ENCODE assay signal across 8 cellular contexts in the genomic region with DNA sequence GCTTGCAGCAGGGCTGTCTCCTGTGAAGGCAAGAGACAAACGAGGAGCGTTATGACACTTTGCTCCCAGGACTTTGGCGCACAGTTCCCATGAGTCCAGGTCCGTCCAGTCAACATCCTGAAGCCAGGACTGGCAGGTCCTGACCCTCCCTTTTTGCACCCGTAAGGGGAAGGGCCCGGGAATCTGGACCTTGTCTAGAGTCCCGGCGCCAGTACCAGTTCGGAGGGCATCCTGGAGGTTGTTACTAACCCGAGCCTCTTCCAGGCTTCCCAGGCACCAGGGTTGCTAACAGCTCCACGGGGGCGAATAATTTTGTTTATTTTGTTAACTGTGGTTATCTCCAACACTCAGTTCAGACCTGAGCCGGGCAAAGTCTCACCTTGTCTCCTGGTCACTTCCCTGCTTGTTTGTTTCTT. TPM values are rescaled to one million over a fixed set of nuclear protein-coding genes. Genes with fewer than 3 reads are reported as not detected.
DNase-seq lines count a peak whose midpoint lies in the region; ATAC-seq and TF ChIP-seq lines count a peak whose summit lies in the region.

No MANE protein-coding gene starts in this region.

- H3K4me3 ChIP-seq in mammary epithelial cell (replicated peaks in 1 of 3; ENCODE audit: insufficient read depth in 1 of 3, low read depth in 2 of 3, low read length in 3 of 3) (peak overlapping the region; percentile 65 to 75 (median 69)), stomach smooth muscle (ENCODE audit: low read length in 2 of 2) (peak overlapping the region; percentile 85 to 89)

- H3K27me3 ChIP-seq in mammary epithelial cell (ENCODE audit: insufficient read depth, low read length) (no peaks in the 10 kb centered on the region), layer of hippocampus (ENCODE audit: control insufficient read depth, insufficient read depth, low read length) (no peaks in the 10 kb centered on the region), stomach smooth muscle (ENCODE audit: control insufficient read depth in 1 of 2, insufficient read depth in 2 of 2, low read length in 2 of 2) (no peaks in the 10 kb centered on the region)

- DNase-seq in AG20443 (ENCODE audit: low spot score) (peak; percentile 26), HuH-7.5 (ENCODE audit: low spot score) (peak; percentile 45), mammary epithelial cell (no peak), putamen (ENCODE audit: low spot score) (no peak), NCI-H82 (lab: John Stamatoyannopoulos, UW) (no peak)

- no TSS peak for BruUV-seq in mammary epithelial cell (replicated peaks; lab: Mats Ljungman, UMichigan)

- H2AFZ ChIP-seq in mammary epithelial cell (ENCODE audit: low read depth, low read length) = peak overlapping the region; percentile 100

- no peak for ATAC-seq in GM19452 (IDR thresholded peaks at IDR 0.05; ENCODE audit: unreplicated experiment)

- in situ Hi-C loops in mammary epithelial cell (cut with MboI; ENCODE audit: low sequenced_read_pairs in 2 of 2) = loop anchor here (10.0 to 25.0 kb wide), 3 partner anchors 146 to 371 kb away; no protein-coding TSS in a partner anchor

- H3K36me3 ChIP-seq in mammary epithelial cell (ENCODE audit: insufficient read depth, low read length) (no peaks in the 10 kb centered on the region), stomach smooth muscle (ENCODE audit: control insufficient read depth in 2 of 2, insufficient read depth in 2 of 2, low read length in 2 of 2) (peaks cover 0 to 3% of the 10 kb centered on the region in 2 donors)

- H4K20me1 ChIP-seq in mammary epithelial cell (ENCODE audit: insufficient read depth, low read length) = no peaks in the 10 kb centered on the region

- TF ChIP-seq CTCF in mammary epithelial cell (conservative IDR thresholded peaks at IDR 0.05 in 1 of 2, IDR thresholded peaks at IDR 0.05 in 1 of 2; ENCODE audit: extremely low read depth in 1 of 2, insufficient read depth in 1 of 2, low read depth in 1 of 2, low read length in 2 of 2) = no peak

- intact Hi-C loops in mammary epithelial cell (cut with micrococcal nuclease) = loop anchor here (1.0 kb wide), 1 partner anchor 190 kb away; no protein-coding TSS in a partner anchor

- peak overlapping the region; percentile 77 for H3K27ac ChIP-seq in mammary epithelial cell (ENCODE audit: insufficient read depth, low read depth, low read length)
- peak overlapping the region; percentile 84 for H3K27ac ChIP-seq in layer of hippocampus (ENCODE audit: low read depth, low read length)
- H3K27ac ChIP-seq in stomach smooth muscle (ENCODE audit: low read length) = peak overlapping the region; percentile 77

- H3K4me1 ChIP-seq in mammary epithelial cell (ENCODE audit: insufficient read depth, low read length) (peaks cover 11% of the 10 kb centered on the region), stomach smooth muscle (ENCODE audit: control insufficient read depth, insufficient read depth, low read length) (peaks cover 4% of the 10 kb centered on the region)

- CTCF ChIA-PET in mammary epithelial cell (lab: Charles Lee; ENCODE audit: low non-redundant PET) = interaction anchor here (0.6 to 1.3 kb wide), 17 partner anchors 19 to 482 kb away, joined by 3 to 14 read pairs (median 4); partner anchors contain the start of gene ALG14

- peak overlapping the region; percentile 82 for H3K9ac ChIP-seq in mammary epithelial cell (ENCODE audit: insufficient read depth, low read length)
- H3K9ac ChIP-seq in stomach smooth muscle (ENCODE audit: low read length in 2 of 2) = peak overlapping the region; percentile 74 to 75

- dilution Hi-C loops in mammary epithelial cell (cut with HindIII; ENCODE audit: low sequenced_read_pairs) = loop anchor here (25.0 kb wide), 2 partner anchors 171 to 371 kb away; partner anchors contain the start of gene ALG14

- WGBS in mammary epithelial cell (ENCODE audit: low coverage, missing lambda C conversion rate) = 4% methylated on average over 13 of the region's 13 CpGs

- H3K9me3 ChIP-seq in mammary epithelial cell (replicated peaks; ENCODE audit: insufficient read depth, low read length) (no peaks in the 10 kb centered on the region), stomach smooth muscle (ENCODE audit: control insufficient read depth in 2 of 2, low read length in 2 of 2) (no peaks in the 10 kb centered on the region)

- H3K79me2 ChIP-seq in mammary epithelial cell (ENCODE audit: insufficient read depth, low read length) = peaks cover 32% of the 10 kb centered on the region

- H3K4me2 ChIP-seq in mammary epithelial cell (ENCODE audit: insufficient read depth, low read depth, low read length) = peak overlapping the region; percentile 98

RNA-seq across cellular contexts. Expression of gene RWDD3, which starts 0.7 kb away (rescaled TPM):
- 10 to 100 TPM; 10.3 to 14.0 TPM for total RNA-seq in mammary epithelial cell
- polyA plus RNA-seq in mammary epithelial cell = 10.4 TPM
- polyA minus RNA-seq in mammary epithelial cell = 5.8 TPM

Comparison
In these comparisons a context has a peak if more than half of its experiments do, and no peak if none do; other contexts are left out.
1. DNase-seq: peak in AG20443 (single experiment) and HuH-7.5 (single experiment); none in mammary epithelial cell (single experiment), putamen (single experiment) and NCI-H82 (single experiment).
2. Peak in every context shown above with its lines, with median percentiles within 50 percentile points of each other: H3K27ac ChIP-seq.